Comparison of ENCODE assay signal across 16 cellular contexts in the genomic region with DNA sequence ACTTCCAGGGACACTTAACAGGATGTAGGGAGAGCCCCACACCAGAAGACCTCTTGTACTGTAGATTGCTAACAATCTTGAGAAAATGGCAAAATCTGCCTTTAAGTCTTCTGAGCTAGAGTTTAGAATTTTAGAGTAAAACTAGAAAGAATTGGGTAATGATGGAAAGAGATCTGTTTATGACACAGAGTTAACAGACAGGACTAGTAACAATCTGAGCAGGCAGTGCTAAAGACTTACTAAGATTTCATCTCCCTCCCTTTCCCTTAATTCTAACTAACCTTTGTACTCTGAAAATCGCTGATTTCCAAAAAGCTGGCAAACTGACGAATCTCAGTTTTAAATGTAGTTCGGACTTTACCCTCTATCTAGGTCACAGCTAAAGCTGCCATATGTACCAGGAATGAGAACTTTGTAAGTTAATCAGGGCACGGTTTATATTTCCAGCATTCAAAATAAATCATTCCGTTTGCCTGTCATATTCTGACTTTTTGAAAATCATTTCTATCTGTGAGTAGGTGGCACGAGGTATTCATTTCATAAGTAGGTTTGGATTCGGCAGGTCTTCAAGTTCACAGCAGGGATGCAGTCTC.
"Had no signal": no experiment of that assay in that cellular context is flagged by ENCODE, and none has a peak within 500 bp of the region (broad histone marks: within the 10 kb centered on the region; RNA-seq: fewer than 3 reads in every experiment).

No MANE protein-coding gene starts in this region.

- H3K27ac Mint-ChIP-seq: T-helper 1 cell treated with Interleukin-12 subunit alpha and Interleukin-12 subunit beta and Interleukin-4 antibody, amounts not matched to agents 30 μg/mL and 1 μg/mL, for 36 hours; WTC11 had no signal

- H3K27me3 Mint-ChIP-seq: natural killer cell treated with Interleukin-12 subunit alpha and Interleukin-12 subunit beta and Interleukin-15 and Interleukin-18, amount 100 ng/mL, for 72 hours had no signal

- DNase-seq: activated CD4-positive, alpha-beta T cell treated with anti-CD3 and anti-CD28 coated beads for 48 hours; activated effector memory CD4-positive, alpha-beta T cell treated with Interleukin-2 at 50 U/mL for 16 hours; activated naive CD4-positive, alpha-beta T cell treated with anti-CD3 and anti-CD28 coated beads, Interleukin-2, amount 50 U/mL, for 16 hours; dorsolateral prefrontal cortex; heart right ventricle; islet precursor cell; left ventricle myocardium inferior; nucleus accumbens; SIG-M5; tibial artery had no signal

- H3K9me3 Mint-ChIP-seq: natural killer cell treated with Interleukin-12 subunit alpha and Interleukin-12 subunit beta and Interleukin-15 and Interleukin-18, amount 100 ng/mL, for 72 hours; T-helper 1 cell treated with Interleukin-12 subunit alpha and Interleukin-12 subunit beta and Interleukin-4 antibody, amounts not matched to agents 30 μg/mL and 1 μg/mL, for 36 hours had no signal

- ATAC-seq: gastroesophageal sphincter, heart right ventricle, WTC11 had no signal

- H3K27me3 ChIP-seq: dorsolateral prefrontal cortex, gastroesophageal sphincter, heart right ventricle, right atrium auricular region, tibial artery had no signal

- H3K27ac ChIP-seq: dorsolateral prefrontal cortex, gastroesophageal sphincter, right atrium auricular region, tibial artery had no signal

- H3K36me3 Mint-ChIP-seq: natural killer cell treated with Interleukin-12 subunit alpha and Interleukin-12 subunit beta and Interleukin-15 and Interleukin-18, amount 100 ng/mL, for 72 hours; WTC11 had no signal

- H3K4me3 ChIP-seq: dorsolateral prefrontal cortex, gastroesophageal sphincter, heart right ventricle, left ventricle myocardium inferior, right atrium auricular region, smooth muscle cell, tibial artery had no signal

- H3K36me3 ChIP-seq: heart right ventricle, left ventricle myocardium inferior, right atrium auricular region, tibial artery had no signal

- H3K9me3 ChIP-seq: gastroesophageal sphincter, heart right ventricle, left ventricle myocardium inferior, right atrium auricular region, tibial artery had no signal

- H3K4me3 Mint-ChIP-seq: natural killer cell treated with Interleukin-12 subunit alpha and Interleukin-12 subunit beta and Interleukin-15 and Interleukin-18, amount 100 ng/mL, for 72 hours; T-helper 1 cell treated with Interleukin-12 subunit alpha and Interleukin-12 subunit beta and Interleukin-4 antibody, amounts not matched to agents 30 μg/mL and 1 μg/mL, for 36 hours; WTC11 had no signal
